In the genomic region with DNA sequence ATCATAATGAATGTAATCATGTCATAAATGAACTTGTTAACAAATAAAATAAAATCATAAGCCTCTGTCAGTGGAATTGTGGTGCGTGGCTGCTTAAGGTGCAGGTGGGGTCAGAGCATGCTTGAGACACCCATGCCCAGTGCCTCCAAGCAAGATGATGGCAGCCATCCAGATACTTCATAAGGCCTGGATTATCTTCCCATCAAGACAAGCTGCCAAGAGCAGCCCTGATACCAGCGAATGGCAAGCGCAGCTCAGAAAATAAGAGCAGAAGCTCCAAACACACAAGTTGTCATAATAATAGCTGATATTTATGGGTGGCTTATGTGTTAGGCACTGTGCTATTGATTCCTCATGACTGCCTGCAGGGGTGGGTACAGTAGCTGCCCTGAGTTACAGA, we compare ENCODE assay signal across 16 cellular contexts.
DNase-seq lines count a peak whose midpoint lies in the region; TF ChIP-seq lines count a peak whose summit lies in the region.
"Had no signal": no experiment of that assay in that cellular context is flagged by ENCODE, and none has a peak within 500 bp of the region (broad histone marks: within the 10 kb centered on the region; RNA-seq: fewer than 3 reads in every experiment).

No MANE protein-coding gene starts in this region.

- H3K27me3 ChIP-seq in parathyroid adenoma (ENCODE audit: control insufficient read depth, insufficient read depth, low read length) = no peaks in the 10 kb centered on the region
- H3K27me3 ChIP-seq: BE2C had no signal

- no peak for TF ChIP-seq CTCF in parathyroid adenoma (IDR thresholded peaks at IDR 0.05)

- no peak overlapping the region for H3K27ac ChIP-seq in parathyroid adenoma
- H3K27ac ChIP-seq: C4-2B, HL-60 had no signal

- DNase-seq in NCI-H524 (lab: John Stamatoyannopoulos, UW) (peak; percentile 42 to 74), NCI-H524 treated with DMSO at 0.1 percent for 48 hours (lab: John Stamatoyannopoulos, UW) (no peak), D341Med (ENCODE audit: low spot score) (peak; percentile 68), NCI-H1105 treated with DMSO at 0.1 percent for 48 hours (lab: John Stamatoyannopoulos, UW) (peak; percentile 28), CD1c-positive myeloid dendritic cell (ENCODE audit: extremely low spot score) (no peak)
- DNase-seq in activated T-cell treated with anti-CD3 and anti-CD28 coated beads, Interleukin-2, amount 50 U/mL, for 1 hour = no peak
- DNase-seq: BE2C; Caco-2; CD8-positive, alpha-beta T cell; DND-41; GDM1; GOT3; H9 had no signal

- H3K4me2 ChIP-seq in parathyroid adenoma (ENCODE audit: low read length) = peak overlapping the region; percentile 52

- H3K79me2 ChIP-seq in parathyroid adenoma = no peaks in the 10 kb centered on the region

- H2AFZ ChIP-seq in parathyroid adenoma = no peak overlapping the region

- no peaks in the 10 kb centered on the region for H3K36me3 ChIP-seq in parathyroid adenoma (ENCODE audit: control insufficient read depth, insufficient read depth, low read length)
- H3K36me3 ChIP-seq: BE2C had no signal

- no peaks in the 10 kb centered on the region for H3K4me1 ChIP-seq in parathyroid adenoma
- H3K4me1 ChIP-seq: BE2C had no signal

- no peak overlapping the region for H3K4me3 ChIP-seq in parathyroid adenoma (ENCODE audit: low read depth, low read length)

- H3K9me3 ChIP-seq in parathyroid adenoma (ENCODE audit: control insufficient read depth, low read length) = no peaks in the 10 kb centered on the region
- H3K9me3 ChIP-seq: BE2C, Caco-2 had no signal

- no peak overlapping the region for H3K9ac ChIP-seq in parathyroid adenoma

Comparison
In these comparisons a context has a peak if more than half of its experiments do, and no peak if none do; other contexts are left out.
1. DNase-seq: peak in NCI-H524 (2 of 2), D341Med (single experiment) and NCI-H1105 treated with DMSO at 0.1 percent for 48 hours (single experiment); none in NCI-H524 treated with DMSO at 0.1 percent for 48 hours (single experiment), CD1c-positive myeloid dendritic cell (single experiment) and activated T-cell treated with anti-CD3 and anti-CD28 coated beads, Interleukin-2, amount 50 U/mL, for 1 hour (single experiment).